In genomic region chr5:53674114-53674513, GRCh38 we compare ENCODE assay signal across 20 cellular contexts.
"Had no signal": no experiment of that assay in that cellular context is flagged by ENCODE, and none has a peak within 500 bp of the region (broad histone marks: within the 10 kb centered on the region; RNA-seq: fewer than 3 reads in every experiment).

No MANE protein-coding gene starts in this region.

- H3K36me3 ChIP-seq: left ventricle myocardium inferior, ovary, right atrium auricular region, right lobe of liver, suprapubic skin, thoracic aorta, uterus had no signal

- H3K4me1 ChIP-seq: right lobe of liver, suprapubic skin, tibial artery, uterus had no signal

- H3K4me3 ChIP-seq: left ventricle myocardium inferior, lung, ovary, right atrium auricular region, right lobe of liver, suprapubic skin, thoracic aorta, tibial artery, uterus had no signal

- DNase-seq: hypothalamus; immature natural killer cell; kidney; left ventricle myocardium inferior; mesendoderm; naive thymus-derived CD4-positive, alpha-beta T cell; ovary; right lobe of liver; stimulated activated CD4-positive, alpha-beta T cell treated with anti-CD3 and anti-CD28 coated beads, Interleukin-12 subunit alpha, Interleukin-12 subunit beta, amount 100 ng/mL, for 4 hours; stimulated activated CD4-positive, alpha-beta T cell treated with anti-CD3 and anti-CD28 coated beads, Interleukin-15, amount 100 ng/mL, for 24 hours; stimulated activated CD4-positive, alpha-beta T cell treated with anti-CD3 and anti-CD28 coated beads, Interleukin-4, amount 100 ng/mL, for 24 hours; stimulated activated naive CD4-positive, alpha-beta T cell; tibial artery; uterus had no signal

- H3K9me3 ChIP-seq: left ventricle myocardium inferior, ovary, right atrium auricular region, right lobe of liver, suprapubic skin, thoracic aorta, tibial artery, uterus had no signal

- ATAC-seq: naive thymus-derived CD4-positive, alpha-beta T cell; natural killer cell treated with Interleukin-12 subunit alpha and Interleukin-12 subunit beta and Interleukin-15 and Interleukin-18, amount 100 ng/mL, for 72 hours; right lobe of liver; stimulated activated effector memory CD8-positive, alpha-beta T cell treated with anti-CD3 and anti-CD28 coated beads, Interleukin-12 subunit alpha, Interleukin-12 subunit beta, amount 100 ng/mL, for 72 hours had no signal
